Comparison of ENCODE assay signal across 23 cellular contexts in the genomic region with DNA sequence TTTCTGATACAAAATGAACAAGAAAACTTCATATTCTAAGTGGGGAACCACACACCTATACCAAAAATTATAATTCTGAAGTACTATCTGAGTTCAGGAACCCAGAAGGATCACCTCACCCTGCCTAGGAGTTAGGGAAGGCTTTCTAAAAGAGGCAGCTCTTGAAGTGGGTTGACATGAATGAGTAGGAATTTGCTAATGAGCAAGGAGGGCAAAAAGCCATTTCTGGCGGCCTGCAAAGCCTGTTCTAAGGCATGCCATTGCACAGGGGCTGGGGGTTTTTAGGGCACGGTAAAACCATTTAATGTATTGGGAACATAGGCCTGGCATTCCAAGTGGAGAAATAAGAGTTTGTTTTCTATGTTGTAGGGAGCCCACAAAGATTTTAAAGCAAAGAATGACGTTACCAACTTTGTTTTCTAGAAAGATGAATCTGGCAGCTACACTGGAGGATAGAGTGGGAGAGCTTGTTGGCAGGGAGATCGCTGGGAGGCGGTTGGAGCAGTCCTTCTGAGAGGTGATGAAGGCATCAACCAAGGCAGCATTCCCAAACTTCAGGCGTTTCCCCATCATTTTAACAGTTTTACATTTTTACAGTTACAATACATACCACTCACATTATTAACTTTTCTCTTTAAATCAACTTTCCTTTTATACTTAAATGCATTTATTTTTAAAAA.
"Had no signal": no experiment of that assay in that cellular context is flagged by ENCODE, and none has a peak within 500 bp of the region (broad histone marks: within the 10 kb centered on the region; RNA-seq: fewer than 3 reads in every experiment).

No MANE protein-coding gene starts in this region.

- H3K4me3 ChIP-seq: adrenal gland, lung, skin epidermis, tibial nerve had no signal

- ATAC-seq: esophagus mucosa, left lobe of liver, natural killer cell, sciatic nerve, SK-N-SH treated with all-trans-retinoic acid at 6 μM for 48 hours, T-helper 17 cell had no signal

- H3K27me3 ChIP-seq: adrenal gland, tibial nerve had no signal

- H3K27ac ChIP-seq: adrenal gland, skin epidermis had no signal

- DNase-seq: activated CD4-positive, alpha-beta memory T cell treated with anti-CD3 and anti-CD28 coated beads for 36 hours; activated CD4-positive, alpha-beta T cell treated with anti-CD3 and anti-CD28 coated beads, Interleukin-2, amount 10 ng/mL, durations not matched to agents 24 days and 14 days; activated CD4-positive, CD25-positive, alpha-beta regulatory T cell treated with anti-CD3 and anti-CD28 coated beads, Interleukin-2, amount 50 U/mL, for 72 hours; activated CD8-positive, alpha-beta memory T cell treated with anti-CD3 and anti-CD28 coated beads, Interleukin-2, amount 50 U/mL, for 4 hours; activated effector memory CD4-positive, alpha-beta T cell treated with anti-CD3 and anti-CD28 coated beads, Interleukin-2, amount 50 U/mL, for 16 hours; activated naive CD4-positive, alpha-beta T cell treated with anti-CD3 and anti-CD28 coated beads for 36 hours; activated naive CD8-positive, alpha-beta T cell treated with anti-CD3 and anti-CD28 coated beads for 36 hours; activated T-cell treated with anti-CD3 and anti-CD28 coated beads, Interleukin-2, amount 50 U/mL, for 1 hour; adrenal gland; endodermal cell; kidney glomerular epithelial cell; mesendoderm; natural killer cell; stimulated activated CD4-positive, alpha-beta T cell treated with anti-CD3 and anti-CD28 coated beads, Interleukin-12 subunit alpha, Interleukin-12 subunit beta, amount 100 ng/mL, for 4 hours; stimulated activated CD4-positive, alpha-beta T cell treated with anti-CD3 and anti-CD28 coated beads, Interleukin-4, amount 100 ng/mL, for 1 hour; T-helper 17 cell had no signal
